ENCODE assay signal across 30 cellular contexts in genomic region chr2:129910446-129911362, GRCh38.
"Had no signal": no experiment of that assay in that cellular context is flagged by ENCODE, and none has a peak within 500 bp of the region (broad histone marks: within the 10 kb centered on the region; RNA-seq: fewer than 3 reads in every experiment).

No MANE protein-coding gene starts in this region.

- H3K4me1 Mint-ChIP-seq: activated T-helper 17 cell treated with anti-CD3 and anti-CD28 coated beads, Interleukin-2, amount 50 U/mL, for 72 hours; natural killer cell; neural progenitor cell; stimulated activated effector memory CD8-positive, alpha-beta T cell treated with anti-CD3 and anti-CD28 coated beads, Interleukin-12 subunit alpha, Interleukin-12 subunit beta, amount 100 ng/mL, for 72 hours had no signal

- DNase-seq: activated CD4-positive, alpha-beta T cell treated with anti-CD3 and anti-CD28 coated beads for 4 hours; activated CD4-positive, alpha-beta T cell treated with anti-CD3 and anti-CD28 coated beads, Interleukin-2, amount 50 U/mL, for 4 hours; activated naive CD4-positive, alpha-beta T cell treated with Interleukin-2 at 50 U/mL for 16 hours; activated T-cell treated with anti-CD3 and anti-CD28 coated beads, Interleukin-2, amount 50 U/mL, for 4 hours; aorta; body of pancreas; cerebellar nuclear complex; cortex of kidney; esophagus squamous epithelium; foreskin melanocyte; heart right ventricle; kidney glomerular epithelial cell; lower lobe of right lung; mesenchymal stem cell; natural killer cell; stimulated activated CD4-positive, alpha-beta T cell treated with anti-CD3 and anti-CD28 coated beads, Interleukin-12 subunit alpha, Interleukin-12 subunit beta, amount 100 ng/mL, for 4 hours; stimulated activated CD4-positive, alpha-beta T cell treated with anti-CD3 and anti-CD28 coated beads, Interleukin-4, amount 100 ng/mL, for 1 hour; substantia nigra; thyroid gland had no signal

- H3K4me3 ChIP-seq: body of pancreas, esophagus squamous epithelium, heart right ventricle, lower lobe of right lung, neural progenitor cell, skin epidermis, thyroid gland, upper lobe of right lung had no signal

- H3K36me3 Mint-ChIP-seq: activated naive CD8-positive, alpha-beta T cell; natural killer cell; neural progenitor cell; stimulated activated effector memory CD8-positive, alpha-beta T cell treated with anti-CD3 and anti-CD28 coated beads, Interleukin-12 subunit alpha, Interleukin-12 subunit beta, amount 100 ng/mL, for 72 hours had no signal

- H3K27ac Mint-ChIP-seq: activated naive CD8-positive, alpha-beta T cell; activated T-helper 17 cell treated with anti-CD3 and anti-CD28 coated beads, Interleukin-2, amount 50 U/mL, for 72 hours; natural killer cell; neural progenitor cell; progenitor cell of endocrine pancreas; stimulated activated effector memory CD8-positive, alpha-beta T cell treated with anti-CD3 and anti-CD28 coated beads, Interleukin-12 subunit alpha, Interleukin-12 subunit beta, amount 100 ng/mL, for 72 hours; stimulated activated naive CD8-positive, alpha-beta T cell treated with anti-CD3 and anti-CD28 coated beads, Interleukin-15, Interleukin-2, amounts not matched to agents 100 ng/mL and 50 ng/mL, for 24 hours had no signal

- ATAC-seq: activated T-cell treated with anti-CD3 and anti-CD28 coated beads, Interleukin-2, amount 50 U/mL, for 4 hours; activated T-helper 17 cell treated with anti-CD3 and anti-CD28 coated beads, Interleukin-2, amount 50 U/mL, for 72 hours; body of pancreas; heart right ventricle; left lobe of liver; lower lobe of right lung; natural killer cell; sciatic nerve; stimulated activated effector memory CD8-positive, alpha-beta T cell treated with anti-CD3 and anti-CD28 coated beads, Interleukin-12 subunit alpha, Interleukin-12 subunit beta, amount 100 ng/mL, for 72 hours; upper lobe of right lung had no signal

- H3K9me3 Mint-ChIP-seq: activated T-cell treated with anti-CD3 and anti-CD28 coated beads, Interleukin-2, amount 50 U/mL, for 4 hours; activated T-helper 17 cell treated with anti-CD3 and anti-CD28 coated beads, Interleukin-2, amount 50 U/mL, for 72 hours; natural killer cell; neural progenitor cell; stimulated activated effector memory CD8-positive, alpha-beta T cell treated with anti-CD3 and anti-CD28 coated beads, Interleukin-12 subunit alpha, Interleukin-12 subunit beta, amount 100 ng/mL, for 72 hours; stimulated activated naive CD8-positive, alpha-beta T cell treated with anti-CD3 and anti-CD28 coated beads, Interleukin-15, Interleukin-2, amounts not matched to agents 100 ng/mL and 50 ng/mL, for 24 hours had no signal

- H3K4me3 Mint-ChIP-seq: activated naive CD8-positive, alpha-beta T cell; activated T-cell treated with anti-CD3 and anti-CD28 coated beads, Interleukin-2, amount 50 U/mL, for 4 hours; activated T-helper 17 cell treated with anti-CD3 and anti-CD28 coated beads, Interleukin-2, amount 50 U/mL, for 72 hours; natural killer cell; neural progenitor cell; stimulated activated effector memory CD8-positive, alpha-beta T cell treated with anti-CD3 and anti-CD28 coated beads, Interleukin-12 subunit alpha, Interleukin-12 subunit beta, amount 100 ng/mL, for 72 hours; stimulated activated naive CD8-positive, alpha-beta T cell treated with anti-CD3 and anti-CD28 coated beads, Interleukin-15, Interleukin-2, amounts not matched to agents 100 ng/mL and 50 ng/mL, for 24 hours had no signal

- H3K27ac ChIP-seq: body of pancreas, esophagus squamous epithelium, heart right ventricle, lower lobe of right lung, neural progenitor cell, skin epidermis, thyroid gland, upper lobe of right lung, VCaP had no signal
